Comparison of ENCODE assay signal across 2 cellular contexts in the genomic region with DNA sequence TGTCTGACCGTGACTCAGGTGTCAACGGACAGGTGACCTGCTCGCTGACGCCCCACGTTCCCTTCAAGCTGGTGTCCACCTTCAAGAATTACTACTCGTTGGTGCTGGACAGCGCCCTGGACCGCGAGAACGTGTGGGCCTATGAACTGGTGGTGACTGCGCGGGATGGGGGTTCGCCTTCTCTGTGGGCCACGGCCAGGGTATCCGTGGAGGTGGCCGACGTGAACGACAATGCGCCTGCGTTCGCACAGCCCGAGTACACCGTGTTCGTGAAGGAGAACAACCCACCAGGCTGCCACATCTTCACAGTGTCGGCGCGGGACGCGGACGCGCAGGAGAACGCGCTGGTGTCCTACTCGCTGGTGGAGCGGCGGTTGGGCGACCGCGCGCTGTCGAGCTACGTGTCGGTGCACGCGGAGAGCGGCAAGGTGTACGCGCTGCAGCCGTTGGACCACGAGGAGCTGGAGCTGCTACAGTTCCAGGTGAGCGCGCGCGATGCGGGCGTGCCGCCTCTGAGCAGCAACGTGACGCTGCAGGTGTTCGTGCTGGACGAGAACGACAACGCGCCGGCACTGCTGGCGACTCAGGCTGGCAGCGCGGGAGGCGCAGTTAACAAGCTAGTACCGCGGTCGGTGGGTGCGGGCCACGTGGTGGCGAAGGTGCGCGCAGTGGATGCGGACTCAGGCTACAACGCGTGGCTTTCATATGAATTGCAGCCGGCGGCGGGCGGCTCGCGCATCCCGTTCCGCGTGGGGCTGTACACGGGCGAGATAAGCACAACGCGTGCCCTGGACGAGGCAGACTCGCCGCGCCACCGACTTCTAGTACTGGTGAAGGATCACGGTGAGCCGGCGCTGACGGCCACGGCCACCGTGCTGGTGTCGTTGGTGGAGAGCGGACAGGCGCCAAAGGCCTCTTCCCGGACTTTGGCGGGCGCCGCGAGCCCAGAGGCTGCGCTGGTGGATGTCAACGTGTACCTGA.
TF ChIP-seq lines count a peak whose summit lies in the region.

No MANE protein-coding gene starts in this region.

TF ChIP-seq in GM23338, 12 proteins besides CTCF, POLR2A, EP300 and RAD21:
- TF ChIP-seq, protein P1, sequence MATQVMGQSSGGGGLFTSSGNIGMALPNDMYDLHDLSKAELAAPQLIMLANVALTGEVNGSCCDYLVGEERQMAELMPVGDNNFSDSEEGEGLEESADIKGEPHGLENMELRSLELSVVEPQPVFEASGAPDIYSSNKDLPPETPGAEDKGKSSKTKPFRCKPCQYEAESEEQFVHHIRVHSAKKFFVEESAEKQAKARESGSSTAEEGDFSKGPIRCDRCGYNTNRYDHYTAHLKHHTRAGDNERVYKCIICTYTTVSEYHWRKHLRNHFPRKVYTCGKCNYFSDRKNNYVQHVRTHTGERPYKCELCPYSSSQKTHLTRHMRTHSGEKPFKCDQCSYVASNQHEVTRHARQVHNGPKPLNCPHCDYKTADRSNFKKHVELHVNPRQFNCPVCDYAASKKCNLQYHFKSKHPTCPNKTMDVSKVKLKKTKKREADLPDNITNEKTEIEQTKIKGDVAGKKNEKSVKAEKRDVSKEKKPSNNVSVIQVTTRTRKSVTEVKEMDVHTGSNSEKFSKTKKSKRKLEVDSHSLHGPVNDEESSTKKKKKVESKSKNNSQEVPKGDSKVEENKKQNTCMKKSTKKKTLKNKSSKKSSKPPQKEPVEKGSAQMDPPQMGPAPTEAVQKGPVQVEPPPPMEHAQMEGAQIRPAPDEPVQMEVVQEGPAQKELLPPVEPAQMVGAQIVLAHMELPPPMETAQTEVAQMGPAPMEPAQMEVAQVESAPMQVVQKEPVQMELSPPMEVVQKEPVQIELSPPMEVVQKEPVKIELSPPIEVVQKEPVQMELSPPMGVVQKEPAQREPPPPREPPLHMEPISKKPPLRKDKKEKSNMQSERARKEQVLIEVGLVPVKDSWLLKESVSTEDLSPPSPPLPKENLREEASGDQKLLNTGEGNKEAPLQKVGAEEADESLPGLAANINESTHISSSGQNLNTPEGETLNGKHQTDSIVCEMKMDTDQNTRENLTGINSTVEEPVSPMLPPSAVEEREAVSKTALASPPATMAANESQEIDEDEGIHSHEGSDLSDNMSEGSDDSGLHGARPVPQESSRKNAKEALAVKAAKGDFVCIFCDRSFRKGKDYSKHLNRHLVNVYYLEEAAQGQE (IDR thresholded peaks at IDR 0.05; ENCODE audit: unreplicated experiment), result peak; percentile 59
- TF ChIP-seq ZNF114 (CRISPR knock-in tag; IDR thresholded peaks at IDR 0.05) (no peak), EZH2 (IDR thresholded peaks at IDR 0.05; ENCODE audit: low read depth, unreplicated experiment) (no peak), JUNB (IDR thresholded peaks at IDR 0.05; ENCODE audit: unreplicated experiment) (no peak), ZNF331 (CRISPR knock-in tag; IDR thresholded peaks at IDR 0.05; ENCODE audit: low read depth) (no peak)
- TF ChIP-seq, protein P2, sequence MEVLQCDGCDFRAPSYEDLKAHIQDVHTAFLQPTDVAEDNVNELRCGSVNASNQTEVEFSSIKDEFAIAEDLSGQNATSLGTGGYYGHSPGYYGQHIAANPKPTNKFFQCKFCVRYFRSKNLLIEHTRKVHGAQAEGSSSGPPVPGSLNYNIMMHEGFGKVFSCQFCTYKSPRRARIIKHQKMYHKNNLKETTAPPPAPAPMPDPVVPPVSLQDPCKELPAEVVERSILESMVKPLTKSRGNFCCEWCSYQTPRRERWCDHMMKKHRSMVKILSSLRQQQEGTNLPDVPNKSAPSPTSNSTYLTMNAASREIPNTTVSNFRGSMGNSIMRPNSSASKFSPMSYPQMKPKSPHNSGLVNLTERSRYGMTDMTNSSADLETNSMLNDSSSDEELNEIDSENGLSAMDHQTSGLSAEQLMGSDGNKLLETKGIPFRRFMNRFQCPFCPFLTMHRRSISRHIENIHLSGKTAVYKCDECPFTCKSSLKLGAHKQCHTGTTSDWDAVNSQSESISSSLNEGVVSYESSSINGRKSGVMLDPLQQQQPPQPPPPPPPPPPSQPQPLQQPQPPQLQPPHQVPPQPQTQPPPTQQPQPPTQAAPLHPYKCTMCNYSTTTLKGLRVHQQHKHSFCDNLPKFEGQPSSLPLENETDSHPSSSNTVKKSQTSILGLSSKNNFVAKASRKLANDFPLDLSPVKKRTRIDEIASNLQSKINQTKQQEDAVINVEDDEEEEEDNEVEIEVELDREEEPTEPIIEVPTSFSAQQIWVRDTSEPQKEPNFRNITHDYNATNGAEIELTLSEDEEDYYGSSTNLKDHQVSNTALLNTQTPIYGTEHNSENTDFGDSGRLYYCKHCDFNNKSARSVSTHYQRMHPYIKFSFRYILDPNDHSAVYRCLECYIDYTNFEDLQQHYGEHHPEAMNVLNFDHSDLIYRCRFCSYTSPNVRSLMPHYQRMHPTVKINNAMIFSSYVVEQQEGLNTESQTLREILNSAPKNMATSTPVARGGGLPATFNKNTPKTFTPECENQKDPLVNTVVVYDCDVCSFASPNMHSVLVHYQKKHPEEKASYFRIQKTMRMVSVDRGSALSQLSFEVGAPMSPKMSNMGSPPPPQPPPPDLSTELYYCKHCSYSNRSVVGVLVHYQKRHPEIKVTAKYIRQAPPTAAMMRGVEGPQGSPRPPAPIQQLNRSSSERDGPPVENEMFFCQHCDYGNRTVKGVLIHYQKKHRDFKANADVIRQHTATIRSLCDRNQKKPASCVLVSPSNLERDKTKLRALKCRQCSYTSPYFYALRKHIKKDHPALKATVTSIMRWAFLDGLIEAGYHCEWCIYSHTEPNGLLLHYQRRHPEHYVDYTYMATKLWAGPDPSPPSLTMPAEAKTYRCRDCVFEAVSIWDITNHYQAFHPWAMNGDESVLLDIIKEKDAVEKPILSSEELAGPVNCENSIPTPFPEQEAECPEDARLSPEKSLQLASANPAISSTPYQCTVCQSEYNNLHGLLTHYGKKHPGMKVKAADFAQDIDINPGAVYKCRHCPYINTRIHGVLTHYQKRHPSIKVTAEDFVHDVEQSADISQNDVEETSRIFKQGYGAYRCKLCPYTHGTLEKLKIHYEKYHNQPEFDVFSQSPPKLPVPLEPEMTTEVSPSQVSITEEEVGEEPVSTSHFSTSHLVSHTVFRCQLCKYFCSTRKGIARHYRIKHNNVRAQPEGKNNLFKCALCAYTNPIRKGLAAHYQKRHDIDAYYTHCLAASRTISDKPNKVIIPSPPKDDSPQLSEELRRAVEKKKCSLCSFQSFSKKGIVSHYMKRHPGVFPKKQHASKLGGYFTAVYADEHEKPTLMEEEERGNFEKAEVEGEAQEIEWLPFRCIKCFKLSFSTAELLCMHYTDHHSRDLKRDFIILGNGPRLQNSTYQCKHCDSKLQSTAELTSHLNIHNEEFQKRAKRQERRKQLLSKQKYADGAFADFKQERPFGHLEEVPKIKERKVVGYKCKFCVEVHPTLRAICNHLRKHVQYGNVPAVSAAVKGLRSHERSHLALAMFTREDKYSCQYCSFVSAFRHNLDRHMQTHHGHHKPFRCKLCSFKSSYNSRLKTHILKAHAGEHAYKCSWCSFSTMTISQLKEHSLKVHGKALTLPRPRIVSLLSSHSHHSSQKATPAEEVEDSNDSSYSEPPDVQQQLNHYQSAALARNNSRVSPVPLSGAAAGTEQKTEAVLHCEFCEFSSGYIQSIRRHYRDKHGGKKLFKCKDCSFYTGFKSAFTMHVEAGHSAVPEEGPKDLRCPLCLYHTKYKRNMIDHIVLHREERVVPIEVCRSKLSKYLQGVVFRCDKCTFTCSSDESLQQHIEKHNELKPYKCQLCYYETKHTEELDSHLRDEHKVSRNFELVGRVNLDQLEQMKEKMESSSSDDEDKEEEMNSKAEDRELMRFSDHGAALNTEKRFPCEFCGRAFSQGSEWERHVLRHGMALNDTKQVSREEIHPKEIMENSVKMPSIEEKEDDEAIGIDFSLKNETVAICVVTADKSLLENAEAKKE (CRISPR knock-in tag; IDR thresholded peaks at IDR 0.05), result no peak

TF ChIP-seq in Ishikawa, 13 proteins besides CTCF, POLR2A, EP300 and RAD21:
- no peak for TF ChIP-seq FOXM1 (IDR thresholded peaks at IDR 0.05; ENCODE audit: borderline replicate concordance, low read depth)
- TF ChIP-seq, protein P1 (IDR thresholded peaks at IDR 0.05; ENCODE audit: low read depth), result peak; percentile 52; the same call in 1 of the 2 replicates
TF ChIP-seq in Ishikawa: peak in this region for 1.
